Comparison of ENCODE assay signal across 30 cellular contexts in genomic region chr2:22458439-22458838, GRCh38.
"Had no signal": no experiment of that assay in that cellular context is flagged by ENCODE, and none has a peak within 500 bp of the region (broad histone marks: within the 10 kb centered on the region; RNA-seq: fewer than 3 reads in every experiment).

No MANE protein-coding gene starts in this region.

- H3K4me1 ChIP-seq: adrenal gland, ascending aorta, body of pancreas, breast epithelium had no signal

- H3K4me3 ChIP-seq: adrenal gland, ascending aorta, body of pancreas, breast epithelium, cardiac muscle cell had no signal

- H3K9me3 ChIP-seq: adrenal gland, ascending aorta, body of pancreas, breast epithelium had no signal

- H3K36me3 ChIP-seq: adrenal gland, ascending aorta, brain microvascular endothelial cell, breast epithelium, cardiac muscle cell had no signal

- H3K27ac ChIP-seq: adrenal gland, ascending aorta, body of pancreas, brain microvascular endothelial cell, breast epithelium, cardiac muscle cell had no signal

- DNase-seq: activated effector memory CD4-positive, alpha-beta T cell treated with anti-CD3 and anti-CD28 coated beads, Interleukin-2, amount 50 U/mL, for 16 hours; activated effector memory CD4-positive, alpha-beta T cell treated with Interleukin-2 at 50 U/mL for 16 hours; activated gamma-delta T cell; activated gamma-delta T cell treated with Interleukin-2 at 50 U/mL for 16 hours; activated naive CD4-positive, alpha-beta T cell; activated naive CD4-positive, alpha-beta T cell treated with anti-CD3 and anti-CD28 coated beads for 36 hours; activated naive CD4-positive, alpha-beta T cell treated with anti-CD3 and anti-CD28 coated beads, Interleukin-2, amount 10 ng/mL, durations not matched to agents 7 days and 5 days; activated naive CD4-positive, alpha-beta T cell treated with anti-CD3 and anti-CD28 coated beads, Interleukin-2, amount 50 U/mL, for 16 hours; activated naive CD4-positive, alpha-beta T cell treated with Interleukin-2 at 50 U/mL for 16 hours; activated naive CD8-positive, alpha-beta T cell treated with anti-CD3 and anti-CD28 coated beads for 36 hours; activated naive CD8-positive, alpha-beta T cell treated with anti-CD3 and anti-CD28 coated beads, Interleukin-2, amount 10 ng/mL, durations not matched to agents 7 days and 5 days; activated naive CD8-positive, alpha-beta T cell treated with anti-CD3 and anti-CD28 coated beads, Interleukin-2, amount 50 U/mL, for 24 hours; activated T-cell treated with anti-CD3 and anti-CD28 coated beads, Interleukin-2, amount 50 U/mL, for 1 hour; activated T-cell treated with anti-CD3 and anti-CD28 coated beads, Interleukin-2, amount 50 U/mL, for 24 hours; activated T-cell treated with anti-CD3 and anti-CD28 coated beads, Interleukin-2, amount 50 U/mL, for 4 hours; activated T-cell treated with anti-CD3 and anti-CD28 coated beads, Interleukin-2, amount 50 U/mL, for 48 hours; activated T-cell treated with anti-CD3 and anti-CD28 coated beads, Interleukin-2, amount 50 U/mL, for 72 hours; adrenal gland; amniotic stem cell; amygdala; anterior cingulate cortex; aorta; body of pancreas; brain microvascular endothelial cell; caudate nucleus; central memory CD4-positive, alpha-beta T cell; cerebellar nuclear complex had no signal

- H3K27me3 ChIP-seq: adrenal gland, ascending aorta, body of pancreas, brain microvascular endothelial cell, breast epithelium, cardiac muscle cell had no signal
